Comparison of ENCODE assay signal across 27 cellular contexts in the genomic region with DNA sequence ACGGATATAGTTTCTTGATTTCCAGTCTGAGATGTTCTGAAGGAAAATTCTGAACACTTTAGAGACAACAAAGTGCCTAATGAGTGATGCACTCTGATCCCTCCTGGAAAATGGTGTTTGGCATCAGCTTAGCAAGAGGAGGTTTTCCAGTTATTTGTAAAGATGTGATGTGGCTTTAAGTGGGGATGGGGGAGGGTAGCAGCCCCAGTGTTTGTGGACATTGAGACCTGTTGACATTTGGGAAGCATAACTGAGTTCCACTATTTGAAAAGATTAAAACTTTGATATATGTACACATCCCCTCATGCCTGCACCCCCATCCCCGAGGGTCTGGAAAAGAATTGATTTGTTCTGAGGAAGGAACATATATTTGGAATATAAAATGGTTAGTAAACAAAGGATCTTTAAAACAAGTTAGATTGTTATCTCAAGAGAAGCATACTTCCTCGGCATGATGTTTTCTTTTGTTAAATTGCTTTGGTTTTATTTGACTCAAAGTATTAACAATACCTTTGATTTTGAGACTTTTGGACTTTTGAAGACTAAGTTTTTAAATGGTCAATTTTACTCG. TPM values are rescaled to one million over a fixed set of nuclear protein-coding genes. Genes with fewer than 3 reads are reported as not detected.
DNase-seq lines count a peak whose midpoint lies in the region; ATAC-seq and TF ChIP-seq lines count a peak whose summit lies in the region.
"Had no signal": no experiment of that assay in that cellular context is flagged by ENCODE, and none has a peak within 500 bp of the region (broad histone marks: within the 10 kb centered on the region; RNA-seq: fewer than 3 reads in every experiment).

No MANE protein-coding gene starts in this region.

- intact Hi-C loops in mammary epithelial cell (cut with micrococcal nuclease) = no loop called here
- intact Hi-C loops in naive thymus-derived CD4-positive, alpha-beta T cell (cut with micrococcal nuclease) = loop anchor here (5.0 to 10.0 kb wide), 4 partner anchors 402 to 1947 kb away; partner anchors contain the start of genes ASB7 (in 1 of the 2), LINS1 (in 1 of the 2) and MEF2A (in 1 of the 2)

- ATAC-seq in naive thymus-derived CD4-positive, alpha-beta T cell = no peak
- no peak for ATAC-seq in HG03354 (IDR thresholded peaks at IDR 0.05; ENCODE audit: poor library complexity, severe bottlenecking, unreplicated experiment)
- ATAC-seq: gastrocnemius medialis, left cardiac atrium had no signal

- H3K4me1 ChIP-seq in BE2C = peaks cover 29% of the 10 kb centered on the region
- peaks cover 37% of the 10 kb centered on the region for H3K4me1 ChIP-seq in HEK293 (ENCODE audit: control insufficient read depth, insufficient read depth, low read length)
- peaks cover 64% of the 10 kb centered on the region for H3K4me1 ChIP-seq in mammary epithelial cell (ENCODE audit: insufficient read depth, low read length)
- peaks cover 0 to 29% of the 10 kb centered on the region in 2 donors for H3K4me1 ChIP-seq in naive thymus-derived CD4-positive, alpha-beta T cell (ENCODE audit: control insufficient read depth in 2 of 2, insufficient read depth in 2 of 2, low read length in 2 of 2)

- peak overlapping the region in 7 of 9 donors; percentile 10 to 83 (median 41) for H3K27ac Mint-ChIP-seq in naive thymus-derived CD4-positive, alpha-beta T cell
- H3K27ac Mint-ChIP-seq: activated CD4-positive, alpha-beta T cell treated with anti-CD3 and anti-CD28 coated beads, Interleukin-2, amount 10 ng/mL, durations not matched to agents 7 days and 5 days; stimulated activated naive CD8-positive, alpha-beta T cell treated with anti-CD3 and anti-CD28 coated beads, Interleukin-15, Interleukin-2, amounts not matched to agents 100 ng/mL and 50 ng/mL, for 24 hours had no signal

- TF ChIP-seq CTCF in BE2C (IDR thresholded peaks at IDR 0.05; ENCODE audit: low read depth, low read length) (no peak), HEK293 (tag by site-specific recombination; IDR thresholded peaks at IDR 0.05) (no peak), mammary epithelial cell (conservative IDR thresholded peaks at IDR 0.05 in 1 of 2, IDR thresholded peaks at IDR 0.05 in 1 of 2; ENCODE audit: extremely low read depth in 1 of 2, insufficient read depth in 1 of 2, low read depth in 1 of 2, low read length in 2 of 2) (no peak)

- no peak overlapping the region for H2AFZ ChIP-seq in mammary epithelial cell (ENCODE audit: low read depth, low read length)

- H4K20me1 ChIP-seq in mammary epithelial cell (ENCODE audit: insufficient read depth, low read length) = no peaks in the 10 kb centered on the region

- H3K4me3 Mint-ChIP-seq in naive thymus-derived CD4-positive, alpha-beta T cell = peak overlapping the region in 3 of 10 donors; percentile 11 to 98 (median 96)
- H3K4me3 Mint-ChIP-seq: activated CD4-positive, alpha-beta T cell treated with anti-CD3 and anti-CD28 coated beads, Interleukin-2, amount 10 ng/mL, durations not matched to agents 7 days and 5 days; stimulated activated naive CD8-positive, alpha-beta T cell treated with anti-CD3 and anti-CD28 coated beads, Interleukin-15, Interleukin-2, amounts not matched to agents 100 ng/mL and 50 ng/mL, for 24 hours had no signal

- 0 out of 2 replicates have a peak overlapping the region, but pooled peaks have one; percentile 25 for H3K4me3 ChIP-seq in BE2C (ENCODE audit: low read depth, low read length)
- H3K4me3 ChIP-seq in HEK293 (ENCODE audit: low read depth, low read length) = no peak overlapping the region; the same call in 1 of the 2 replicates
- H3K4me3 ChIP-seq in mammary epithelial cell (replicated peaks in 1 of 3; ENCODE audit: insufficient read depth in 1 of 3, low read depth in 2 of 3, low read length in 3 of 3) = no peak overlapping the region
- H3K4me3 ChIP-seq in naive thymus-derived CD4-positive, alpha-beta T cell (ENCODE audit: low read length) = no peak overlapping the region
- H3K4me3 ChIP-seq: gastrocnemius medialis, skin epidermis, transverse colon had no signal

- H3K27me3 Mint-ChIP-seq in naive thymus-derived CD4-positive, alpha-beta T cell = peaks cover 0 to 35% (median 0%) of the 10 kb centered on the region in 5 donors

- H3K79me2 ChIP-seq in mammary epithelial cell (ENCODE audit: insufficient read depth, low read length) = peaks cover 100% of the 10 kb centered on the region

- H3K27ac ChIP-seq in HEK293 (ENCODE audit: extremely low read depth, low read depth, low read length) (no peak overlapping the region), mammary epithelial cell (ENCODE audit: insufficient read depth, low read depth, low read length) (no peak overlapping the region)
- no peak overlapping the region for H3K27ac ChIP-seq in naive thymus-derived CD4-positive, alpha-beta T cell (ENCODE audit: low read depth, low read length)
- H3K27ac ChIP-seq: brain microvascular endothelial cell, skin epidermis, transverse colon had no signal

- BruUV-seq in mammary epithelial cell (replicated peaks; lab: Mats Ljungman, UMichigan) = no TSS peak

- WGBS in mammary epithelial cell (ENCODE audit: low coverage, missing lambda C conversion rate) = 67% methylated on average over 4 of the region's 4 CpGs

- H3K36me3 ChIP-seq in BE2C = peaks cover 16% of the 10 kb centered on the region
- no peaks in the 10 kb centered on the region for H3K36me3 ChIP-seq in HEK293 (ENCODE audit: control insufficient read depth in 2 of 2, insufficient read depth in 1 of 2, low read length in 2 of 2)
- no peaks in the 10 kb centered on the region for H3K36me3 ChIP-seq in mammary epithelial cell (ENCODE audit: insufficient read depth, low read length)
- no peaks in the 10 kb centered on the region for H3K36me3 ChIP-seq in naive thymus-derived CD4-positive, alpha-beta T cell (ENCODE audit: control insufficient read depth in 2 of 3, insufficient read depth in 3 of 3, low read length in 3 of 3)
- H3K36me3 ChIP-seq: brain microvascular endothelial cell, gastrocnemius medialis, transverse colon had no signal

- peak overlapping the region; percentile 55 for H3K4me2 ChIP-seq in mammary epithelial cell (ENCODE audit: insufficient read depth, low read depth, low read length)

- DNase-seq in BE2C (no peak), mammary epithelial cell (no peak), anterior cingulate cortex (lab: John Stamatoyannopoulos, UW) (no peak), midbrain (lab: John Stamatoyannopoulos, UW) (no peak), hepatic stellate cell (ENCODE audit: low spot score) (no peak)
- no peak for DNase-seq in naive thymus-derived CD4-positive, alpha-beta T cell
- DNase-seq: ACHN; activated CD4-positive, alpha-beta T cell treated with anti-CD3 and anti-CD28 coated beads, Interleukin-2, amount 10 ng/mL, durations not matched to agents 7 days and 5 days; activated T-cell treated with anti-CD3 and anti-CD28 coated beads, Interleukin-2, amount 50 U/mL, for 48 hours; brain microvascular endothelial cell; effector CD8-positive, alpha-beta T cell; gastrocnemius medialis; GDM1; hippocampal formation; left cardiac atrium; NCI-H1092 treated with DMSO at 0.1 percent for 48 hours; NCI-H187; NCI-H2171; NCI-H524; NK-92 treated with Interleukin-12 subunit alpha and Interleukin-12 subunit beta, amount 100 ng/mL, for 24 hours; SW 1271; T-helper 9 cell; transverse colon had no signal

- CTCF ChIA-PET in HEK293 (lab: Yijun Ruan, JAX) (interaction anchor here (0.8 to 1.9 kb wide), 5 partner anchors 124 to 272 kb away, joined by 3 to 6 read pairs (median 4); no protein-coding TSS in a partner anchor), mammary epithelial cell (lab: Charles Lee; ENCODE audit: low non-redundant PET) (no interaction called here)
- CTCF ChIA-PET in naive thymus-derived CD4-positive, alpha-beta T cell (lab: Charles Lee) = interaction anchor here (0.5 kb wide), 1 partner anchor 195 kb away, joined by 3 read pairs; no protein-coding TSS in a partner anchor

- H3K27me3 ChIP-seq in BE2C = no peaks in the 10 kb centered on the region
- no peaks in the 10 kb centered on the region for H3K27me3 ChIP-seq in mammary epithelial cell (ENCODE audit: insufficient read depth, low read length)
- peaks cover 0 to 12% of the 10 kb centered on the region in 2 donors for H3K27me3 ChIP-seq in naive thymus-derived CD4-positive, alpha-beta T cell (ENCODE audit: control insufficient read depth in 2 of 2, insufficient read depth in 2 of 2, low read length in 2 of 2)
- H3K27me3 ChIP-seq: brain microvascular endothelial cell had no signal

- H3K9ac ChIP-seq in mammary epithelial cell (ENCODE audit: insufficient read depth, low read length) = no peak overlapping the region

- in situ Hi-C loops in mammary epithelial cell (cut with MboI; ENCODE audit: low sequenced_read_pairs in 2 of 2) = loop anchor here (5.0 to 10.0 kb wide), 4 partner anchors 133 to 420 kb away; no protein-coding TSS in a partner anchor

- dilution Hi-C loops in mammary epithelial cell (cut with HindIII; ENCODE audit: low sequenced_read_pairs) = loop anchor here (10.0 kb wide), 1 partner anchor 120 kb away; no protein-coding TSS in a partner anchor

- peaks cover 0 to 4% (median 0%) of the 10 kb centered on the region in 5 donors for H3K36me3 Mint-ChIP-seq in naive thymus-derived CD4-positive, alpha-beta T cell

- H3K9me3 Mint-ChIP-seq in naive thymus-derived CD4-positive, alpha-beta T cell = peaks cover 0 to 6% (median 0%) of the 10 kb centered on the region in 11 donors
- H3K9me3 Mint-ChIP-seq: activated CD4-positive, alpha-beta T cell treated with anti-CD3 and anti-CD28 coated beads, Interleukin-2, amount 10 ng/mL, durations not matched to agents 7 days and 5 days; stimulated activated naive CD8-positive, alpha-beta T cell treated with anti-CD3 and anti-CD28 coated beads, Interleukin-15, Interleukin-2, amounts not matched to agents 100 ng/mL and 50 ng/mL, for 24 hours had no signal

- POLR2A ChIA-PET in HEK293 (lab: Yijun Ruan, JAX) = interaction anchor here (0.6 to 1.0 kb wide), 3 partner anchors 19 to 107 kb away, joined by 3 to 7 read pairs (median 4); no protein-coding TSS in a partner anchor
- POLR2A ChIA-PET in naive thymus-derived CD4-positive, alpha-beta T cell (lab: Charles Lee) = interaction anchor here (0.5 to 0.6 kb wide), 4 partner anchors 17 to 101 kb away, joined by 3 to 4 read pairs (median 3); no protein-coding TSS in a partner anchor

- H3K4me1 Mint-ChIP-seq in naive thymus-derived CD4-positive, alpha-beta T cell = peaks cover 35 to 86% (median 69%) of the 10 kb centered on the region in 7 donors

- no peaks in the 10 kb centered on the region for H3K9me3 ChIP-seq in BE2C
- H3K9me3 ChIP-seq in HEK293 (ENCODE audit: control insufficient read depth, insufficient read depth, low read depth, low read length) = no peaks in the 10 kb centered on the region
- no peaks in the 10 kb centered on the region for H3K9me3 ChIP-seq in mammary epithelial cell (replicated peaks; ENCODE audit: insufficient read depth, low read length)
- no peaks in the 10 kb centered on the region for H3K9me3 ChIP-seq in naive thymus-derived CD4-positive, alpha-beta T cell (ENCODE audit: control insufficient read depth in 2 of 3, low read length in 3 of 3)
- H3K9me3 ChIP-seq: gastrocnemius medialis, transverse colon had no signal

RNA-seq across cellular contexts. Expression of gene IGF1R, which starts 6.5 kb away (rescaled TPM):
- polyA plus RNA-seq in BE2C (2012; ENCODE audit: insufficient read depth, insufficient read length, low read depth) = 42.3 TPM
- total RNA-seq in mammary epithelial cell = 10 to 100 TPM; 42.3 to 60.3 TPM
- 20.7 TPM for polyA plus RNA-seq in mammary epithelial cell
- polyA minus RNA-seq in mammary epithelial cell = 117 TPM
- total RNA-seq in naive thymus-derived CD4-positive, alpha-beta T cell = 100 to 1,000 TPM in 3 of 5 experiments, 10 to 100 TPM in 2; 37.4 to 167 (median 124) TPM
- polyA plus RNA-seq in naive thymus-derived CD4-positive, alpha-beta T cell = 10 to 100 TPM in 1 of 2 donors, 1 to 10 TPM in 1; 8.4 to 10.7 TPM
